In the genomic region with DNA sequence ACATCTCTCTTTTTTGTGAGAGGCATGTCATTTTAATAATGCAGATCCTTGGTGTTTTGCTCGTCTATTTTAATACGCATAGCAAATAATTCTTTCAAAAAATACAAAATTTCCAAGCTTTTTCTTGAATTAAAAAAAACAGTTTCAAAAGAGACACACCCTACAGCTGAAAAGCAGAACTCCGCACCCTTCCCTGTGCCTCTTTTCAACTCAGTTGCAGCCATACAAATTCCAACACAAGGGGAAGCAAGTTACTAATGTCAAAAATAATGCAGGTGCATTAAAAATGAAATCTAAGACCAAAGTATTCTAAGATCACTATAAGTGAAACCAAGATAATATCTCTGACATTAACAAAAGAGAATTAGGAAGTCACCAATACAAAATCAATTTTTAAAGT, we compare ENCODE assay signal across 1 cellular context.
TF ChIP-seq lines count a peak whose summit lies in the region.

No MANE protein-coding gene starts in this region.

TF ChIP-seq in WTC11, 78 proteins besides CTCF, POLR2A, EP300 and RAD21 (continued from another document):
- TF ChIP-seq ATF2 (CRISPR knock-in tag; IDR thresholded peaks at IDR 0.05; ENCODE audit: borderline replicate concordance, low read depth) (no peak), NFATC4 (CRISPR knock-in tag; IDR thresholded peaks at IDR 0.05) (no peak), ERG (CRISPR knock-in tag; IDR thresholded peaks at IDR 0.05) (no peak), IRF1 (CRISPR knock-in tag; IDR thresholded peaks at IDR 0.05) (no peak), NFE2L1 (CRISPR knock-in tag; IDR thresholded peaks at IDR 0.05) (no peak)
- TF ChIP-seq, protein P1, sequence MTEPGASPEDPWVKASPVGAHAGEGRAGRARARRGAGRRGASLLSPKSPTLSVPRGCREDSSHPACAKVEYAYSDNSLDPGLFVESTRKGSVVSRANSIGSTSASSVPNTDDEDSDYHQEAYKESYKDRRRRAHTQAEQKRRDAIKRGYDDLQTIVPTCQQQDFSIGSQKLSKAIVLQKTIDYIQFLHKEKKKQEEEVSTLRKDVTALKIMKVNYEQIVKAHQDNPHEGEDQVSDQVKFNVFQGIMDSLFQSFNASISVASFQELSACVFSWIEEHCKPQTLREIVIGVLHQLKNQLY (CRISPR knock-in tag; IDR thresholded peaks at IDR 0.05), result no peak
